In the genomic region with DNA sequence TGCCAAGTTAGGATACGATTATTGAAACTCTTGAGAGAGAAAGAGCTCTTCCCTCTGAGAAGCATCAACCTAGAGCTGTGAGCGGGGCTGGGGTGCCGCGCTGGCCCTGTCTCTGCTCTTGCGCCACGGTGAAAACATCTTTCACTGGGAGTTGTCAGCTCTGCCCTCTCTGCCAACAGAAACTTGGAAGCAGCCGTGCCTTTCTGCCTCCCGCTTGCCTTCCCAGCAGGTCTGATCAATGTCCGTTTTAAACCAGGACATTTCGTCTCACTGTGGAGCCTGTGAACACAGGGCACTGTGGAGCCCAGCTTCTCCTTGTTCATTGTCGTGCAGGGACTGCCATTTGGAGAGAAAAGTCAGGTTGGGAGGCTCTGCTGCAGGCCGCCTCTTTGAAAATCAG, we compare ENCODE assay signal across 21 cellular contexts.
A peak's percentile ranks its signal among the peaks of the same experiment; 100 is the strongest.
DNase-seq lines count a peak whose midpoint lies in the region; TF ChIP-seq lines count a peak whose summit lies in the region.
"Had no signal": no experiment of that assay in that cellular context is flagged by ENCODE, and none has a peak within 500 bp of the region (broad histone marks: within the 10 kb centered on the region; RNA-seq: fewer than 3 reads in every experiment).

No MANE protein-coding gene starts in this region.

- H3K27me3 ChIP-seq in muscle layer of duodenum (ENCODE audit: low read depth, low read length) (no peaks in the 10 kb centered on the region), suprapubic skin (no peaks in the 10 kb centered on the region)

- H3K27me3 Mint-ChIP-seq in chondrocyte (ENCODE audit: low read depth) = no peaks in the 10 kb centered on the region
- H3K27me3 Mint-ChIP-seq in activated CD4-positive, alpha-beta T cell treated with anti-CD3 and anti-CD28 coated beads, Interleukin-2, amount 10 ng/mL, durations not matched to agents 7 days and 5 days = no peaks in the 10 kb centered on the region
- H3K27me3 Mint-ChIP-seq: activated CD4-positive, alpha-beta T cell treated with anti-CD3 and anti-CD28 coated beads for 36 hours; activated T-cell treated with anti-CD3 and anti-CD28 coated beads, Interleukin-2, amount 50 U/mL, for 24 hours had no signal

- H3K27ac Mint-ChIP-seq in chondrocyte (ENCODE audit: unreplicated experiment) = no peak overlapping the region
- no peak overlapping the region for H3K27ac Mint-ChIP-seq in activated CD4-positive, alpha-beta T cell treated with anti-CD3 and anti-CD28 coated beads, Interleukin-2, amount 10 ng/mL, durations not matched to agents 7 days and 5 days
- H3K27ac Mint-ChIP-seq: activated CD4-positive, alpha-beta T cell treated with anti-CD3 and anti-CD28 coated beads for 36 hours; activated T-cell treated with anti-CD3 and anti-CD28 coated beads, Interleukin-2, amount 50 U/mL, for 24 hours; CD4-positive, alpha-beta T cell; effector memory CD8-positive, alpha-beta T cell; GM23338; stimulated activated memory B cell treated with anti-CD40 and anti-IgM and Interleukin-4, amounts not matched to agents 10 μg/mL and 1 μg/mL and 100 μg/mL, for 72 hours; T-helper 1 cell treated with Interleukin-12 subunit alpha and Interleukin-12 subunit beta and Interleukin-4 antibody, amounts not matched to agents 30 μg/mL and 1 μg/mL, for 36 hours had no signal

- H3K4me3 ChIP-seq in muscle layer of duodenum (ENCODE audit: low read depth in 1 of 2, low read length in 2 of 2) = no peak overlapping the region
- no peak overlapping the region for H3K4me3 ChIP-seq in suprapubic skin
- H3K4me3 ChIP-seq: coronary artery, GM23338, SK-N-MC had no signal

- 46% methylated on average over 12 of the region's 12 CpGs for WGBS in suprapubic skin

- H3K4me1 ChIP-seq in muscle layer of duodenum (ENCODE audit: control insufficient read depth in 1 of 2, insufficient read depth in 2 of 2, low read length in 2 of 2) (peaks cover 0 to 9% of the 10 kb centered on the region in 2 donors), suprapubic skin (peaks cover 33% of the 10 kb centered on the region)

- DNase-seq in GM03348 (ENCODE audit: low spot score) (peak; percentile 24), chondrocyte (ENCODE audit: low spot score) (peak; percentile 55), suprapubic skin (ENCODE audit: low spot score in 2 of 2) (no peak), EL (no peak), NCI-H1930 (lab: John Stamatoyannopoulos, UW) (no peak)
- no peak for DNase-seq in activated CD4-positive, alpha-beta T cell treated with anti-CD3 and anti-CD28 coated beads, Interleukin-2, amount 10 ng/mL, durations not matched to agents 7 days and 5 days
- DNase-seq: activated CD4-positive, alpha-beta T cell treated with anti-CD3 and anti-CD28 coated beads for 36 hours; activated naive CD4-positive, alpha-beta T cell; activated T-cell treated with anti-CD3 and anti-CD28 coated beads, Interleukin-2, amount 50 U/mL, for 24 hours; CD4-positive, alpha-beta T cell; effector memory CD8-positive, alpha-beta T cell; NCI-H1436 treated with DMSO at 0.1 percent for 48 hours; NCI-H2171 treated with DMSO at 0.1 percent for 48 hours; RPMI8226; stimulated activated CD4-positive, alpha-beta T cell treated with anti-CD3 and anti-CD28 coated beads, Interleukin-4, amount 100 ng/mL, for 1 hour had no signal

- H3K9me3 ChIP-seq in muscle layer of duodenum (ENCODE audit: control insufficient read depth in 1 of 2, low read length in 2 of 2) (no peaks in the 10 kb centered on the region), suprapubic skin (no peaks in the 10 kb centered on the region)

- TF ChIP-seq CTCF in chondrocyte (IDR thresholded peaks at IDR 0.05) (no peak), suprapubic skin (IDR thresholded peaks at IDR 0.05) (no peak)

- CTCF ChIA-PET in activated CD4-positive, alpha-beta T cell treated with anti-CD3 and anti-CD28 coated beads, Interleukin-2, amount 10 ng/mL, durations not matched to agents 7 days and 5 days (lab: Charles Lee) = no interaction called here

- peaks cover 54% of the 10 kb centered on the region for H3K4me1 Mint-ChIP-seq in chondrocyte (ENCODE audit: low read depth)
- no peaks in the 10 kb centered on the region for H3K4me1 Mint-ChIP-seq in activated CD4-positive, alpha-beta T cell treated with anti-CD3 and anti-CD28 coated beads, Interleukin-2, amount 10 ng/mL, durations not matched to agents 7 days and 5 days
- H3K4me1 Mint-ChIP-seq: activated CD4-positive, alpha-beta T cell treated with anti-CD3 and anti-CD28 coated beads for 36 hours; GM23338; stimulated activated memory B cell treated with anti-CD40 and anti-IgM and Interleukin-4, amounts not matched to agents 10 μg/mL and 1 μg/mL and 100 μg/mL, for 72 hours had no signal

- H3K36me3 Mint-ChIP-seq in chondrocyte (ENCODE audit: low read depth) = peaks cover 1% of the 10 kb centered on the region
- no peaks in the 10 kb centered on the region for H3K36me3 Mint-ChIP-seq in activated CD4-positive, alpha-beta T cell treated with anti-CD3 and anti-CD28 coated beads, Interleukin-2, amount 10 ng/mL, durations not matched to agents 7 days and 5 days (ENCODE audit: low read depth)
- H3K36me3 Mint-ChIP-seq: stimulated activated memory B cell treated with anti-CD40 and anti-IgM and Interleukin-4, amounts not matched to agents 10 μg/mL and 1 μg/mL and 100 μg/mL, for 72 hours had no signal

- POLR2A ChIA-PET in activated CD4-positive, alpha-beta T cell treated with anti-CD3 and anti-CD28 coated beads, Interleukin-2, amount 10 ng/mL, durations not matched to agents 7 days and 5 days (lab: Charles Lee) = no interaction called here

- no peak for TF ChIP-seq POLR2A in suprapubic skin (IDR thresholded peaks at IDR 0.05)

- H3K36me3 ChIP-seq in muscle layer of duodenum (ENCODE audit: control insufficient read depth in 1 of 2, insufficient read depth in 2 of 2, low read length in 2 of 2) = no peaks in the 10 kb centered on the region
- H3K36me3 ChIP-seq in suprapubic skin = no peaks in the 10 kb centered on the region

- no peak overlapping the region for H3K4me3 Mint-ChIP-seq in chondrocyte (ENCODE audit: unreplicated experiment)
- H3K4me3 Mint-ChIP-seq in activated CD4-positive, alpha-beta T cell treated with anti-CD3 and anti-CD28 coated beads, Interleukin-2, amount 10 ng/mL, durations not matched to agents 7 days and 5 days = no peak overlapping the region
- H3K4me3 Mint-ChIP-seq: activated CD4-positive, alpha-beta T cell treated with anti-CD3 and anti-CD28 coated beads for 36 hours; activated T-cell treated with anti-CD3 and anti-CD28 coated beads, Interleukin-2, amount 50 U/mL, for 24 hours; CD4-positive, alpha-beta T cell; effector memory CD8-positive, alpha-beta T cell; GM23338; stimulated activated memory B cell treated with anti-CD40 and anti-IgM and Interleukin-4, amounts not matched to agents 10 μg/mL and 1 μg/mL and 100 μg/mL, for 72 hours; T-helper 1 cell treated with Interleukin-12 subunit alpha and Interleukin-12 subunit beta and Interleukin-4 antibody, amounts not matched to agents 30 μg/mL and 1 μg/mL, for 36 hours had no signal

- H3K27ac ChIP-seq in muscle layer of duodenum (ENCODE audit: low read length) (peak overlapping the region; percentile 48), suprapubic skin (peak overlapping the region; percentile 60)
- H3K27ac ChIP-seq: coronary artery, SK-N-MC had no signal

- TF ChIP-seq EP300 in suprapubic skin (IDR thresholded peaks at IDR 0.05) = no peak

- no peaks in the 10 kb centered on the region for H3K9me3 Mint-ChIP-seq in chondrocyte (ENCODE audit: low read depth)
- H3K9me3 Mint-ChIP-seq in activated CD4-positive, alpha-beta T cell treated with anti-CD3 and anti-CD28 coated beads, Interleukin-2, amount 10 ng/mL, durations not matched to agents 7 days and 5 days = no peaks in the 10 kb centered on the region
- H3K9me3 Mint-ChIP-seq: activated T-cell treated with anti-CD3 and anti-CD28 coated beads, Interleukin-2, amount 50 U/mL, for 24 hours; CD4-positive, alpha-beta T cell; effector memory CD8-positive, alpha-beta T cell; T-helper 1 cell treated with Interleukin-12 subunit alpha and Interleukin-12 subunit beta and Interleukin-4 antibody, amounts not matched to agents 30 μg/mL and 1 μg/mL, for 36 hours had no signal

Comparison
In these comparisons a context has a peak if more than half of its experiments do, and no peak if none do; other contexts are left out.
1. DNase-seq: peak in GM03348 (single experiment) and chondrocyte (single experiment); none in suprapubic skin (0 of 2), EL (single experiment), activated CD4-positive, alpha-beta T cell treated with anti-CD3 and anti-CD28 coated beads, Interleukin-2, amount 10 ng/mL, durations not matched to agents 7 days and 5 days (single experiment) and NCI-H1930 (0 of 2).